In the genomic region with DNA sequence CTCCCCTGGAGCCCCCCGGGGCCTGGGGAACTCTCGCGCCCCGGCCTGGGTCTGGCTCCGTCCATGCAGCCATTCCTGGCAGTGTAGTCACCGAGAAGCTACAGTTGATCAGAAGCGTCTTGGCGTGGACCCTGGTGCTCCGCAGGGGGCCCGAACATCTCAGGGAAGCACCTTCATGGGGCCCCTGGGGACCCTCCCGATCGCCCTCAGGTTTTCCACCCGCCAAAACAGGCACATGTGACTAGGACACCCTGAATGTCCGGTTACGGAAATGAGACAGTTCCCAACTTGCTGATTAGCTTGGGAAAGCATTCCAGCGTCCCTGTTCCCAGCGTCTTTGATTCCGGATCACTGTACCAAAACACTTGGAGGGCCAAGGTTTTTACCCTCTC, we compare ENCODE assay signal across 8 cellular contexts. TPM values are rescaled to one million over a fixed set of nuclear protein-coding genes. Genes with fewer than 3 reads are reported as not detected.
DNase-seq lines count a peak whose midpoint lies in the region; ATAC-seq and TF ChIP-seq lines count a peak whose summit lies in the region.

No MANE protein-coding gene starts in this region.

- H3K4me1 Mint-ChIP-seq in activated CD4-positive, alpha-beta memory T cell treated with anti-CD3 and anti-CD28 coated beads, Interleukin-2, amount 10 ng/mL, durations not matched to agents 7 days and 5 days = peaks cover 19% of the 10 kb centered on the region
- H3K4me1 Mint-ChIP-seq in natural killer cell treated with Interleukin-12 subunit alpha and Interleukin-12 subunit beta and Interleukin-15 and Interleukin-18, amount 100 ng/mL, for 72 hours (ENCODE audit: low read depth in 2 of 2) = peaks cover 6 to 7% of the 10 kb centered on the region in 2 donors

- peak overlapping the region; percentile 51 to 99 for H3K27ac ChIP-seq in aorta (ENCODE audit: low read depth in 1 of 2, low read length in 2 of 2)

- peaks cover 21% of the 10 kb centered on the region for H3K36me3 Mint-ChIP-seq in activated CD4-positive, alpha-beta memory T cell treated with anti-CD3 and anti-CD28 coated beads, Interleukin-2, amount 10 ng/mL, durations not matched to agents 7 days and 5 days (ENCODE audit: low read depth)
- H3K36me3 Mint-ChIP-seq in natural killer cell treated with Interleukin-12 subunit alpha and Interleukin-12 subunit beta and Interleukin-15 and Interleukin-18, amount 100 ng/mL, for 72 hours = no peaks in the 10 kb centered on the region

- peak overlapping the region; percentile 85 for H3K27ac Mint-ChIP-seq in activated CD4-positive, alpha-beta memory T cell treated with anti-CD3 and anti-CD28 coated beads, Interleukin-2, amount 10 ng/mL, durations not matched to agents 7 days and 5 days
- peak overlapping the region; percentile 93 to 99 for H3K27ac Mint-ChIP-seq in natural killer cell treated with Interleukin-12 subunit alpha and Interleukin-12 subunit beta and Interleukin-15 and Interleukin-18, amount 100 ng/mL, for 72 hours

- H3K9me3 Mint-ChIP-seq in activated CD4-positive, alpha-beta memory T cell treated with anti-CD3 and anti-CD28 coated beads, Interleukin-2, amount 10 ng/mL, durations not matched to agents 7 days and 5 days = no peaks in the 10 kb centered on the region
- H3K9me3 Mint-ChIP-seq in natural killer cell treated with Interleukin-12 subunit alpha and Interleukin-12 subunit beta and Interleukin-15 and Interleukin-18, amount 100 ng/mL, for 72 hours = no peaks in the 10 kb centered on the region

- H3K4me3 ChIP-seq in aorta (ENCODE audit: low read length in 2 of 2) = peak overlapping the region; percentile 74 to 86

- no peak for TF ChIP-seq EP300 in Ishikawa (IDR thresholded peaks at IDR 0.05; ENCODE audit: borderline replicate concordance)

- POLR2A ChIA-PET in activated CD4-positive, alpha-beta memory T cell treated with anti-CD3 and anti-CD28 coated beads, Interleukin-2, amount 10 ng/mL, durations not matched to agents 7 days and 5 days (lab: Charles Lee) = interaction anchor here (1.0 to 2.3 kb wide), 19 partner anchors 9 to 1677 kb away, joined by 3 to 61 read pairs (median 6); a partner anchor contains a TSS

- H3K36me3 ChIP-seq in ES-I3 (ENCODE audit: insufficient read depth, low read length) = peaks cover 5% of the 10 kb centered on the region; the same call in 1 of the 2 replicates
- H3K36me3 ChIP-seq in aorta (ENCODE audit: control insufficient read depth in 1 of 2, insufficient read depth in 2 of 2, low read length in 1 of 2) = no peaks in the 10 kb centered on the region

- H3K9ac ChIP-seq in ES-I3 (ENCODE audit: low read depth, low read length) = peak overlapping the region; percentile 90

- peak overlapping the region; percentile 87 for H3K4me3 Mint-ChIP-seq in activated CD4-positive, alpha-beta memory T cell treated with anti-CD3 and anti-CD28 coated beads, Interleukin-2, amount 10 ng/mL, durations not matched to agents 7 days and 5 days
- H3K4me3 Mint-ChIP-seq in natural killer cell treated with Interleukin-12 subunit alpha and Interleukin-12 subunit beta and Interleukin-15 and Interleukin-18, amount 100 ng/mL, for 72 hours = peak overlapping the region; percentile 90

- intact Hi-C loops in aorta (cut with DNase I) = loop anchor here (1.0 to 10.0 kb wide), 4 partner anchors 54 to 129 kb away; no protein-coding TSS in a partner anchor

- ATAC-seq in GM21447 (IDR thresholded peaks at IDR 0.05; ENCODE audit: unreplicated experiment) (peak; percentile 30), aorta (ENCODE audit: low FRiP score) (peak; percentile 40)
- ATAC-seq in natural killer cell treated with Interleukin-12 subunit alpha and Interleukin-12 subunit beta and Interleukin-15 and Interleukin-18, amount 100 ng/mL, for 72 hours = no peak

- CTCF ChIA-PET in activated CD4-positive, alpha-beta memory T cell treated with anti-CD3 and anti-CD28 coated beads, Interleukin-2, amount 10 ng/mL, durations not matched to agents 7 days and 5 days (lab: Charles Lee) = interaction anchor here (1.0 to 1.7 kb wide), 8 partner anchors 19 to 69 kb away, joined by 3 to 16 read pairs (median 4); a partner anchor contains a TSS

- DNase-seq in activated CD4-positive, alpha-beta memory T cell treated with anti-CD3 and anti-CD28 coated beads, Interleukin-2, amount 10 ng/mL, durations not matched to agents 7 days and 5 days = peak; percentile 31
- DNase-seq in fibroblast of peridontal ligament (ENCODE audit: extremely low read depth) = peak; percentile 43
- DNase-seq in natural killer cell treated with Interleukin-12 subunit alpha and Interleukin-12 subunit beta and Interleukin-15 and Interleukin-18, amount 100 ng/mL, for 72 hours (ENCODE audit: low spot score) = no peak
- peak; percentile 61 to 81 for DNase-seq in aorta
- no peak for DNase-seq in islet precursor cell

- H3K9me3 ChIP-seq in ES-I3 (ENCODE audit: control insufficient read depth, insufficient read depth, low read length) (no peaks in the 10 kb centered on the region), aorta (ENCODE audit: control insufficient read depth, low read length) (no peaks in the 10 kb centered on the region)

- H3K27me3 ChIP-seq in aorta (ENCODE audit: control insufficient read depth in 1 of 2, insufficient read depth in 2 of 2, low read length in 1 of 2) = no peaks in the 10 kb centered on the region

- WGBS in aorta, 2 donors = 0% methylated on average over 14 to 18 of the region's 18 CpGs

- H3K4me1 ChIP-seq in ES-I3 (ENCODE audit: insufficient read depth, low read length) (peaks cover 10% of the 10 kb centered on the region), aorta (ENCODE audit: control insufficient read depth in 1 of 2, insufficient read depth in 2 of 2, low read length in 2 of 2) (no peaks in the 10 kb centered on the region)

- no peak for TF ChIP-seq RAD21 in Ishikawa (IDR thresholded peaks at IDR 0.05; ENCODE audit: low read depth)

- no peaks in the 10 kb centered on the region for H3K27me3 Mint-ChIP-seq in activated CD4-positive, alpha-beta memory T cell treated with anti-CD3 and anti-CD28 coated beads, Interleukin-2, amount 10 ng/mL, durations not matched to agents 7 days and 5 days
- no peaks in the 10 kb centered on the region for H3K27me3 Mint-ChIP-seq in natural killer cell treated with Interleukin-12 subunit alpha and Interleukin-12 subunit beta and Interleukin-15 and Interleukin-18, amount 100 ng/mL, for 72 hours

TF ChIP-seq in Ishikawa, 13 proteins besides CTCF, POLR2A, EP300 and RAD21 (continues in another document):
- TF ChIP-seq EGR1 (IDR thresholded peaks at IDR 0.05) = no peak
- TF ChIP-seq, protein P1, sequence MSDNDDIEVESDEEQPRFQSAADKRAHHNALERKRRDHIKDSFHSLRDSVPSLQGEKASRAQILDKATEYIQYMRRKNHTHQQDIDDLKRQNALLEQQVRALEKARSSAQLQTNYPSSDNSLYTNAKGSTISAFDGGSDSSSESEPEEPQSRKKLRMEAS (IDR thresholded peaks at IDR 0.05) = peak; percentile 38; the same call in 1 of the 2 replicates
- peak; percentile 90; the same call in 1 of the 2 replicates for TF ChIP-seq ZBTB7A (IDR thresholded peaks at IDR 0.05; ENCODE audit: low read depth)
- TF ChIP-seq, protein P2, sequence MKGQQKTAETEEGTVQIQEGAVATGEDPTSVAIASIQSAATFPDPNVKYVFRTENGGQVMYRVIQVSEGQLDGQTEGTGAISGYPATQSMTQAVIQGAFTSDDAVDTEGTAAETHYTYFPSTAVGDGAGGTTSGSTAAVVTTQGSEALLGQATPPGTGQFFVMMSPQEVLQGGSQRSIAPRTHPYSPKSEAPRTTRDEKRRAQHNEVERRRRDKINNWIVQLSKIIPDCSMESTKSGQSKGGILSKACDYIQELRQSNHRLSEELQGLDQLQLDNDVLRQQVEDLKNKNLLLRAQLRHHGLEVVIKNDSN (IDR thresholded peaks at IDR 0.05) = peak; percentile 59
- TF ChIP-seq, protein P3, sequence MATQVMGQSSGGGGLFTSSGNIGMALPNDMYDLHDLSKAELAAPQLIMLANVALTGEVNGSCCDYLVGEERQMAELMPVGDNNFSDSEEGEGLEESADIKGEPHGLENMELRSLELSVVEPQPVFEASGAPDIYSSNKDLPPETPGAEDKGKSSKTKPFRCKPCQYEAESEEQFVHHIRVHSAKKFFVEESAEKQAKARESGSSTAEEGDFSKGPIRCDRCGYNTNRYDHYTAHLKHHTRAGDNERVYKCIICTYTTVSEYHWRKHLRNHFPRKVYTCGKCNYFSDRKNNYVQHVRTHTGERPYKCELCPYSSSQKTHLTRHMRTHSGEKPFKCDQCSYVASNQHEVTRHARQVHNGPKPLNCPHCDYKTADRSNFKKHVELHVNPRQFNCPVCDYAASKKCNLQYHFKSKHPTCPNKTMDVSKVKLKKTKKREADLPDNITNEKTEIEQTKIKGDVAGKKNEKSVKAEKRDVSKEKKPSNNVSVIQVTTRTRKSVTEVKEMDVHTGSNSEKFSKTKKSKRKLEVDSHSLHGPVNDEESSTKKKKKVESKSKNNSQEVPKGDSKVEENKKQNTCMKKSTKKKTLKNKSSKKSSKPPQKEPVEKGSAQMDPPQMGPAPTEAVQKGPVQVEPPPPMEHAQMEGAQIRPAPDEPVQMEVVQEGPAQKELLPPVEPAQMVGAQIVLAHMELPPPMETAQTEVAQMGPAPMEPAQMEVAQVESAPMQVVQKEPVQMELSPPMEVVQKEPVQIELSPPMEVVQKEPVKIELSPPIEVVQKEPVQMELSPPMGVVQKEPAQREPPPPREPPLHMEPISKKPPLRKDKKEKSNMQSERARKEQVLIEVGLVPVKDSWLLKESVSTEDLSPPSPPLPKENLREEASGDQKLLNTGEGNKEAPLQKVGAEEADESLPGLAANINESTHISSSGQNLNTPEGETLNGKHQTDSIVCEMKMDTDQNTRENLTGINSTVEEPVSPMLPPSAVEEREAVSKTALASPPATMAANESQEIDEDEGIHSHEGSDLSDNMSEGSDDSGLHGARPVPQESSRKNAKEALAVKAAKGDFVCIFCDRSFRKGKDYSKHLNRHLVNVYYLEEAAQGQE (IDR thresholded peaks at IDR 0.05; ENCODE audit: low read depth) = no peak

RNA-seq across cellular contexts. Expression of a gene that starts 0.5 kb away (rescaled TPM):
- 10 to 100 TPM; 13.3 to 13.6 TPM for total RNA-seq in activated CD4-positive, alpha-beta memory T cell treated with anti-CD3 and anti-CD28 coated beads, Interleukin-2, amount 10 ng/mL, durations not matched to agents 7 days and 5 days
- 10 to 100 TPM; 10.8 to 11.7 TPM for total RNA-seq in natural killer cell treated with Interleukin-12 subunit alpha and Interleukin-12 subunit beta and Interleukin-15 and Interleukin-18, amount 100 ng/mL, for 72 hours
- total RNA-seq in aorta = 10 to 100 TPM; 10.2 to 11.5 TPM
- polyA plus RNA-seq in aorta = 10 to 100 TPM; 12.9 to 19.5 TPM

RNA-seq across cellular contexts. Expression of a gene that starts 21.4 kb away (rescaled TPM):
- total RNA-seq in activated CD4-positive, alpha-beta memory T cell treated with anti-CD3 and anti-CD28 coated beads, Interleukin-2, amount 10 ng/mL, durations not matched to agents 7 days and 5 days = 10 to 100 TPM; 28.5 to 29.0 TPM
- total RNA-seq in natural killer cell treated with Interleukin-12 subunit alpha and Interleukin-12 subunit beta and Interleukin-15 and Interleukin-18, amount 100 ng/mL, for 72 hours = 10 to 100 TPM; 27.0 to 29.7 TPM
- 10 to 100 TPM; 25.1 to 25.2 TPM for total RNA-seq in aorta
- polyA plus RNA-seq in aorta = 1 to 10 TPM; 5.0 to 7.5 TPM

RNA-seq across cellular contexts. Expression of a gene that starts 55.3 kb away (rescaled TPM):
- total RNA-seq in activated CD4-positive, alpha-beta memory T cell treated with anti-CD3 and anti-CD28 coated beads, Interleukin-2, amount 10 ng/mL, durations not matched to agents 7 days and 5 days = 10 to 100 TPM; 63.8 to 64.2 TPM
- total RNA-seq in natural killer cell treated with Interleukin-12 subunit alpha and Interleukin-12 subunit beta and Interleukin-15 and Interleukin-18, amount 100 ng/mL, for 72 hours = 10 to 100 TPM; 31.2 to 50.2 TPM
- 10 to 100 TPM; 31.4 to 32.1 TPM for total RNA-seq in aorta
- polyA plus RNA-seq in aorta = 10 to 100 TPM; 22.5 to 24.3 TPM

Comparison
In these comparisons a context has a peak if more than half of its experiments do, and no peak if none do; other contexts are left out.
1. ATAC-seq: peak in GM21447 (single experiment) and aorta (single experiment); none in natural killer cell treated with Interleukin-12 subunit alpha and Interleukin-12 subunit beta and Interleukin-15 and Interleukin-18, amount 100 ng/mL, for 72 hours (0 of 2).
2. DNase-seq: peak in activated CD4-positive, alpha-beta memory T cell treated with anti-CD3 and anti-CD28 coated beads, Interleukin-2, amount 10 ng/mL, durations not matched to agents 7 days and 5 days (single experiment), fibroblast of peridontal ligament (single experiment) and aorta (2 of 2); none in natural killer cell treated with Interleukin-12 subunit alpha and Interleukin-12 subunit beta and Interleukin-15 and Interleukin-18, amount 100 ng/mL, for 72 hours (single experiment) and islet precursor cell (single experiment).